Comparison of ENCODE assay signal across 11 cellular contexts in the genomic region with DNA sequence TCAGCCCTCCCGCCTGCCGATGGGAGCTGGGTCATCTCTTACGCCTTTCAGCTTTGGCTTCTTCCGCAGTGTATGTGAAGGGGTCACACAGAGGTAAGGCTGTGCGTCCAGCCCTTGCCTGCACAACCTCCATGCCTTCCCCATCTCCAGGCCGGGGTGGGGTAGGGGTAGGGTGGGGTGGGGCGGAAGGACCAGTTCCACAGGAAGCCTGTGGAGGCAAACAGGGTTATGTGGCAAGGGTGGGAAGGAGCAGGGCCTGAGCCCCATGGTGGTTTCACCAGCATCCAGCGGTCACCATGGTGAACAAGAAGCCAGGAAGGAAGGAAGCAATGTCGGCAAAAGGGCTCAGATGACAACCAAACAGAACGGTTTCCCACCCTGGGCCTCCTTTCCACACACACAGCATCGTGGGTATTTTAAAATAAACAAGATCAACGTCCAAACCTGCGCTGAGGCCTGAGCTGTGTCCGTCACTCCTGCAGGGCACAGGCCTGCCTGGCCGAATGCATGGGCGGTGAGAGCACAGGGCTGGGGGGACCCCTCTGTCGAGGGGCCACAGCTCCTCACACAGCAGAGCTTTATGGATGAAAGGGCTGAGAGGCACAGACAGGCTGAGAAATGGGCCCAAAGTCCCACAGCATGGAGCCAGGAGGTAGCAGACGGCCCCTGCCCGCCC.
DNase-seq lines count a peak whose midpoint lies in the region; FAIRE-seq and TF ChIP-seq lines count a peak whose summit lies in the region.
"Had no signal": no experiment of that assay in that cellular context is flagged by ENCODE, and none has a peak within 500 bp of the region (broad histone marks: within the 10 kb centered on the region; RNA-seq: fewer than 3 reads in every experiment).

No MANE protein-coding gene starts in this region.

- H3K27ac ChIP-seq in HEK293 (ENCODE audit: extremely low read depth, low read depth, low read length) (0 out of 2 replicates have a peak overlapping the region, but pooled peaks have one; percentile 9), Karpas-422 (ENCODE audit: low read length) (no peak overlapping the region)

- no peaks in the 10 kb centered on the region for H3K9me2 ChIP-seq in Karpas-422 (replicated peaks; ENCODE audit: insufficient read depth, low read length)

- H3K27ac Mint-ChIP-seq in Caco-2 (ENCODE audit: unreplicated experiment) (peak overlapping the region; percentile 45), nephron progenitor cell (peak overlapping the region; percentile 96)

- no peak overlapping the region for H3K4me3 Mint-ChIP-seq in Caco-2 (ENCODE audit: unreplicated experiment)
- peak overlapping the region; percentile 19 for H3K4me3 Mint-ChIP-seq in nephron progenitor cell
- H3K4me3 Mint-ChIP-seq: activated naive CD4-positive, alpha-beta T cell treated with anti-CD3 and anti-CD28 coated beads, Interleukin-2, amount 50 U/mL, for 24 hours had no signal

- no peak overlapping the region for H3K4me2 ChIP-seq in Karpas-422 (ENCODE audit: low read depth, low read length, poor library complexity, severe bottlenecking)

- H3K79me2 ChIP-seq in Karpas-422 (ENCODE audit: low read length): peaks cover 5% of the 10 kb centered on the region; the same call in 1 of the 2 replicates

- POLR2A ChIA-PET in Caco-2 (lab: Charles Lee) (no interaction called here), HEK293 (lab: Yijun Ruan, JAX) (no interaction called here)

- no peak overlapping the region for H3K9ac ChIP-seq in Karpas-422 (ENCODE audit: low read length)

- no peak for DNase-seq in Caco-2
- DNase-seq in bronchial epithelial cell (ENCODE audit: low read depth): no peak
- no peak for DNase-seq in nephron progenitor cell
- DNase-seq in stimulated activated CD4-positive, alpha-beta T cell treated with anti-CD3 and anti-CD28 coated beads, Interleukin-4, amount 100 ng/mL, for 4 hours: no peak
- DNase-seq in stimulated activated CD4-positive, alpha-beta T cell treated with anti-CD3 and anti-CD28 coated beads, Interleukin-4, amount 100 ng/mL, for 1 hour: no peak
- DNase-seq in SKM-1 (lab: John Stamatoyannopoulos, UW; ENCODE audit: unreplicated experiment): no peak
- DNase-seq in Karpas-422: no peak
- DNase-seq: NCI-H2029 treated with DMSO at 0.1 percent for 48 hours; NK-92 treated with Interleukin-12 subunit alpha and Interleukin-12 subunit beta, amount 100 ng/mL, for 24 hours had no signal

- no peaks in the 10 kb centered on the region for H3K9me3 ChIP-seq in Caco-2
- H3K9me3 ChIP-seq in HEK293 (ENCODE audit: control insufficient read depth, insufficient read depth, low read depth, low read length): no peaks in the 10 kb centered on the region
- H3K9me3 ChIP-seq in Karpas-422 (ENCODE audit: low read length): no peaks in the 10 kb centered on the region

- H3K27me3 ChIP-seq in Caco-2 (replicated peaks; ENCODE audit: control insufficient read depth, insufficient read depth, low read length): no peaks in the 10 kb centered on the region
- no peaks in the 10 kb centered on the region for H3K27me3 ChIP-seq in bronchial epithelial cell (ENCODE audit: control insufficient read depth, insufficient read depth, low read length)
- H3K27me3 ChIP-seq in Karpas-422 (ENCODE audit: low read length): no peaks in the 10 kb centered on the region

- no TSS peak for BruUV-seq in Caco-2 (replicated peaks; lab: Mats Ljungman, UMichigan)

- H3K9me3 Mint-ChIP-seq in Caco-2 (ENCODE audit: unreplicated experiment) (no peaks in the 10 kb centered on the region), nephron progenitor cell (no peaks in the 10 kb centered on the region)
- H3K9me3 Mint-ChIP-seq: activated naive CD4-positive, alpha-beta T cell treated with anti-CD3 and anti-CD28 coated beads, Interleukin-2, amount 50 U/mL, for 24 hours had no signal

- H3K4me3 ChIP-seq in Caco-2 (ENCODE audit: low read depth, low read length) (no peak overlapping the region), HEK293 (ENCODE audit: low read depth, low read length) (no peak overlapping the region), bronchial epithelial cell (ENCODE audit: low read depth, low read length) (no peak overlapping the region), Karpas-422 (ENCODE audit: low read length) (no peak overlapping the region)

- H3K4me1 ChIP-seq in Caco-2 (no peaks in the 10 kb centered on the region), HEK293 (ENCODE audit: control insufficient read depth, insufficient read depth, low read length) (no peaks in the 10 kb centered on the region), Karpas-422 (ENCODE audit: low read length) (no peaks in the 10 kb centered on the region)

- intact Hi-C loops in Caco-2 (cut with micrococcal nuclease; ENCODE audit: unreplicated experiment): no loop called here

- FAIRE-seq in bronchial epithelial cell (lab: Jason Lieb, UNC): peak; percentile 84

- H2AFZ ChIP-seq in Karpas-422 (ENCODE audit: low read length): no peak overlapping the region

- TF ChIP-seq CTCF in Caco-2 (IDR thresholded peaks at IDR 0.05; ENCODE audit: insufficient read depth in 1 of 2, low read depth in 1 of 2, low read length in 1 of 2, severe bottlenecking in 1 of 2, unreplicated experiment in 1 of 2) (no peak), HEK293 (tag by site-specific recombination; IDR thresholded peaks at IDR 0.05) (no peak), bronchial epithelial cell (IDR thresholded peaks at IDR 0.05; ENCODE audit: insufficient read depth, low read length, severe bottlenecking) (no peak), nephron progenitor cell (IDR thresholded peaks at IDR 0.05) (no peak)

- peaks cover 11% of the 10 kb centered on the region for H3K4me1 Mint-ChIP-seq in Caco-2 (ENCODE audit: low read depth, unreplicated experiment)
- peaks cover 50% of the 10 kb centered on the region for H3K4me1 Mint-ChIP-seq in nephron progenitor cell

- H3K36me3 Mint-ChIP-seq in Caco-2 (ENCODE audit: insufficient read depth, unreplicated experiment) (peaks cover 93% of the 10 kb centered on the region), nephron progenitor cell (ENCODE audit: low read depth) (peaks cover 25% of the 10 kb centered on the region)

- 0 out of 2 replicates have a peak, but pooled peaks cover 2% of the 10 kb centered on the region for H3K36me3 ChIP-seq in Caco-2 (ENCODE audit: control insufficient read depth, insufficient read depth, low read length)
- H3K36me3 ChIP-seq in HEK293 (ENCODE audit: control insufficient read depth in 2 of 2, insufficient read depth in 1 of 2, low read length in 2 of 2): peaks cover 0 to 43% of the 10 kb centered on the region in 2 experiments; a peak in 1 of 3 replicates
- H3K36me3 ChIP-seq in bronchial epithelial cell (ENCODE audit: control insufficient read depth, insufficient read depth, low read length): peaks cover 34% of the 10 kb centered on the region
- H3K36me3 ChIP-seq in Karpas-422 (ENCODE audit: insufficient read depth, low read length): no peaks in the 10 kb centered on the region

- CTCF ChIA-PET in Caco-2 (lab: Charles Lee) (no interaction called here), HEK293 (lab: Yijun Ruan, JAX) (interaction anchor here (0.6 to 1.9 kb wide), 4 partner anchors 9 to 81 kb away, joined by 3 to 8 read pairs (median 4); a partner anchor contains a TSS)

- H4K20me1 ChIP-seq in Karpas-422 (ENCODE audit: insufficient read depth, low read depth, low read length): 0 out of 2 replicates have a peak, but pooled peaks cover 6% of the 10 kb centered on the region

- H3K27me3 Mint-ChIP-seq in Caco-2 (ENCODE audit: insufficient read depth, unreplicated experiment): no peaks in the 10 kb centered on the region
- no peaks in the 10 kb centered on the region for H3K27me3 Mint-ChIP-seq in nephron progenitor cell (ENCODE audit: low read depth, poor library complexity)
- H3K27me3 Mint-ChIP-seq: activated naive CD4-positive, alpha-beta T cell treated with anti-CD3 and anti-CD28 coated beads, Interleukin-2, amount 50 U/mL, for 24 hours had no signal

TF ChIP-seq in HEK293, 187 proteins besides CTCF, POLR2A, EP300 and RAD21:
- TF ChIP-seq ZNF514 (tag by site-specific recombination; IDR thresholded peaks at IDR 0.05): no peak
- TF ChIP-seq ZNF223 (tag by site-specific recombination; IDR thresholded peaks at IDR 0.05): no peak
